8 cellular contexts compared by ENCODE assay signal in genomic region chr20:17530153-17530552, GRCh38. TPM values are rescaled to one million over a fixed set of nuclear protein-coding genes. Genes with fewer than 3 reads are reported as not detected.
DNase-seq lines count a peak whose midpoint lies in the region; ATAC-seq and TF ChIP-seq lines count a peak whose summit lies in the region.

No MANE protein-coding gene starts in this region.

- no peaks in the 10 kb centered on the region for H3K36me3 Mint-ChIP-seq in CD8-positive, alpha-beta T cell
- no peaks in the 10 kb centered on the region for H3K36me3 Mint-ChIP-seq in activated CD4-positive, alpha-beta memory T cell treated with anti-CD3 and anti-CD28 coated beads for 36 hours
- peaks cover 3% of the 10 kb centered on the region for H3K36me3 Mint-ChIP-seq in memory B cell

- 88 to 93% (median 90%) methylated on average over 7 of the region's 7 CpGs for WGBS in heart left ventricle, 4 donors

- no peak for DNase-seq in CD8-positive, alpha-beta T cell
- DNase-seq in activated CD4-positive, alpha-beta memory T cell treated with anti-CD3 and anti-CD28 coated beads for 36 hours: no peak
- DNase-seq in memory B cell (ENCODE audit: low spot score in 2 of 2): no peak
- DNase-seq in H7: no peak
- DNase-seq in NOMO-1 (lab: John Stamatoyannopoulos, UW; ENCODE audit: unreplicated experiment in 2 of 2): no peak
- DNase-seq in heart left ventricle: no peak
- DNase-seq in NCI-H82 (lab: John Stamatoyannopoulos, UW): no peak

- no peaks in the 10 kb centered on the region for H3K27me3 ChIP-seq in CD8-positive, alpha-beta T cell (ENCODE audit: insufficient read depth, low read length)
- H3K27me3 ChIP-seq in H7 (ENCODE audit: control insufficient read depth, insufficient read depth, low read length) (0 out of 2 replicates have a peak, but pooled peaks cover 2% of the 10 kb centered on the region), heart left ventricle (peaks cover 0 to 8% (median 0%) of the 10 kb centered on the region in 9 donors)

- intact Hi-C loops in CD8-positive, alpha-beta T cell (cut with DNase I, micrococcal nuclease): loop anchor here in 1 of 2 experiments (10.0 kb wide), 1 partner anchor 155 kb away; the partner anchor contains the start of gene RRBP1
- intact Hi-C loops in activated CD4-positive, alpha-beta memory T cell treated with anti-CD3 and anti-CD28 coated beads for 36 hours (cut with micrococcal nuclease): loop anchor here (2.0 to 10.0 kb wide), 4 partner anchors 137 to 605 kb away; partner anchors contain the start of genes KAT14, MGME1, PET117 and RRBP1
- intact Hi-C loops in heart left ventricle (cut with DNase I): loop anchor here in 6 of 10 donors (10.0 kb wide), 3 partner anchors 365 to 465 kb away; no protein-coding TSS in a partner anchor

- H3K27ac Mint-ChIP-seq in CD8-positive, alpha-beta T cell: no peak overlapping the region
- H3K27ac Mint-ChIP-seq in activated CD4-positive, alpha-beta memory T cell treated with anti-CD3 and anti-CD28 coated beads for 36 hours: no peak overlapping the region
- H3K27ac Mint-ChIP-seq in memory B cell: no peak overlapping the region

- H3K4me1 ChIP-seq in CD8-positive, alpha-beta T cell (ENCODE audit: insufficient read depth, low read length): no peaks in the 10 kb centered on the region
- H3K4me1 ChIP-seq in heart left ventricle: peaks cover 0 to 17% (median 3%) of the 10 kb centered on the region in 12 donors

- POLR2A ChIA-PET in CD8-positive, alpha-beta T cell (lab: Charles Lee): no interaction called here
- POLR2A ChIA-PET in activated CD4-positive, alpha-beta memory T cell treated with anti-CD3 and anti-CD28 coated beads for 36 hours (lab: Charles Lee): no interaction called here

- no peaks in the 10 kb centered on the region for H3K36me3 ChIP-seq in CD8-positive, alpha-beta T cell (ENCODE audit: insufficient read depth, low read length)
- H3K36me3 ChIP-seq in H7 (replicated peaks; ENCODE audit: control insufficient read depth, insufficient read depth, low read length): no peaks in the 10 kb centered on the region
- H3K36me3 ChIP-seq in heart left ventricle: no peaks in the 10 kb centered on the region

- peaks cover 19% of the 10 kb centered on the region for H3K27me3 Mint-ChIP-seq in CD8-positive, alpha-beta T cell (ENCODE audit: low read depth)
- H3K27me3 Mint-ChIP-seq in activated CD4-positive, alpha-beta memory T cell treated with anti-CD3 and anti-CD28 coated beads for 36 hours: peaks cover 3% of the 10 kb centered on the region
- peaks cover 20% of the 10 kb centered on the region for H3K27me3 Mint-ChIP-seq in memory B cell

- no peak for ATAC-seq in CD8-positive, alpha-beta T cell
- ATAC-seq in memory B cell (ENCODE audit: low read depth) (no peak), heart left ventricle (no peak)

- CTCF ChIA-PET in CD8-positive, alpha-beta T cell (lab: Charles Lee): interaction anchor here (1.3 to 1.7 kb wide), 2 partner anchors 10 to 26 kb away, joined by 3 to 4 read pairs; no protein-coding TSS in a partner anchor
- CTCF ChIA-PET in activated CD4-positive, alpha-beta memory T cell treated with anti-CD3 and anti-CD28 coated beads for 36 hours (lab: Charles Lee): interaction anchor here (1.3 to 3.2 kb wide), 5 partner anchors 16 to 409 kb away, joined by 3 to 18 read pairs (median 6); partner anchors contain the start of gene RRBP1

- H3K4me3 Mint-ChIP-seq in CD8-positive, alpha-beta T cell: peak overlapping the region; percentile 74
- peak overlapping the region; percentile 26 for H3K4me3 Mint-ChIP-seq in activated CD4-positive, alpha-beta memory T cell treated with anti-CD3 and anti-CD28 coated beads for 36 hours
- H3K4me3 Mint-ChIP-seq in memory B cell: peak overlapping the region; percentile 63

- no peaks in the 10 kb centered on the region for H3K9me3 Mint-ChIP-seq in CD8-positive, alpha-beta T cell
- no peaks in the 10 kb centered on the region for H3K9me3 Mint-ChIP-seq in activated CD4-positive, alpha-beta memory T cell treated with anti-CD3 and anti-CD28 coated beads for 36 hours
- H3K9me3 Mint-ChIP-seq in memory B cell: peaks cover 2% of the 10 kb centered on the region

- no peak for TF ChIP-seq CTCF in 22Rv1 (IDR thresholded peaks at IDR 0.05)
- no peak for TF ChIP-seq CTCF in CD8-positive, alpha-beta T cell (IDR thresholded peaks at IDR 0.05)
- TF ChIP-seq CTCF in heart left ventricle (IDR thresholded peaks at IDR 0.05): no peak

- H3K9me3 ChIP-seq in CD8-positive, alpha-beta T cell (ENCODE audit: low read length): no peaks in the 10 kb centered on the region
- H3K9me3 ChIP-seq in heart left ventricle: no peaks in the 10 kb centered on the region

- TF ChIP-seq POLR2A in heart left ventricle (IDR thresholded peaks at IDR 0.05): no peak

- peak overlapping the region; percentile 73 for H3K27ac ChIP-seq in 22Rv1
- no peak overlapping the region for H3K27ac ChIP-seq in CD8-positive, alpha-beta T cell (ENCODE audit: low read depth, low read length)
- H3K27ac ChIP-seq in heart left ventricle: no peak overlapping the region

- H3K4me1 Mint-ChIP-seq in CD8-positive, alpha-beta T cell (ENCODE audit: low read depth): peaks cover 9% of the 10 kb centered on the region
- H3K4me1 Mint-ChIP-seq in activated CD4-positive, alpha-beta memory T cell treated with anti-CD3 and anti-CD28 coated beads for 36 hours (ENCODE audit: low read depth): peaks cover 17% of the 10 kb centered on the region
- peaks cover 2% of the 10 kb centered on the region for H3K4me1 Mint-ChIP-seq in memory B cell

- H3K4me3 ChIP-seq in CD8-positive, alpha-beta T cell (ENCODE audit: low read depth, low read length): no peak overlapping the region
- no peak overlapping the region for H3K4me3 ChIP-seq in H7 (ENCODE audit: insufficient read depth, low read depth, low read length)
- H3K4me3 ChIP-seq in heart left ventricle: no peak overlapping the region

RNA-seq across cellular contexts. Expression of gene BFSP1, which starts 1.0 kb away (rescaled TPM):
- total RNA-seq in CD8-positive, alpha-beta T cell: under 1 TPM; 0.14 to 0.31 TPM
- total RNA-seq in activated CD4-positive, alpha-beta memory T cell treated with anti-CD3 and anti-CD28 coated beads for 36 hours: under 1 TPM; 0.34 to 0.36 TPM
- total RNA-seq in H7 (2014; rRNA removed; shearing (Covaris generic)): 3.1 and 5.0 TPM in 2 replicates
- total RNA-seq in heart left ventricle: 1 to 10 TPM in 3 of 9 donors, under 1 TPM in 6; 0.13 to 1.4 (median 0.71) TPM
- polyA plus RNA-seq in heart left ventricle: under 1 TPM; 0.11 to 0.30 TPM

RNA-seq across cellular contexts. Expression of gene DSTN, which starts 39.7 kb away (rescaled TPM):
- 10 to 100 TPM; 40.5 to 42.9 TPM for total RNA-seq in CD8-positive, alpha-beta T cell
- 10 to 100 TPM; 91.2 to 94.3 TPM for total RNA-seq in activated CD4-positive, alpha-beta memory T cell treated with anti-CD3 and anti-CD28 coated beads for 36 hours
- 112 and 126 TPM in 2 replicates for total RNA-seq in H7 (2014; rRNA removed; shearing (Covaris generic))
- 100 to 1,000 TPM; 447 to 697 (median 546) TPM for total RNA-seq in heart left ventricle
- 100 to 1,000 TPM; 473 to 738 TPM for polyA plus RNA-seq in heart left ventricle
